1 cellular context compared by ENCODE assay signal in genomic region chr15:40468850-40469249, GRCh38.
TF ChIP-seq lines count a peak whose summit lies in the region.

No MANE protein-coding gene starts in this region.

TF ChIP-seq in GM12878, 131 proteins besides CTCF, POLR2A, EP300 and RAD21:
- TF ChIP-seq SPI1 (IDR thresholded peaks at IDR 0.05; ENCODE audit: borderline replicate concordance, insufficient read depth, low read depth, low read length) (peak; percentile 19; the same call in 1 of the 2 replicates), GATAD2B (conservative IDR thresholded peaks at IDR 0.05; ENCODE audit: low read depth) (no peak), POU2F2 (IDR thresholded peaks at IDR 0.05; ENCODE audit: borderline replicate concordance, low read depth, low read length) (no peak), SP1 (IDR thresholded peaks at IDR 0.05; ENCODE audit: low read depth, low read length) (no peak), IKZF2 (IDR thresholded peaks at IDR 0.05) (no peak)
